Comparison of ENCODE assay signal across 26 cellular contexts in genomic region chr10:55062349-55062748, GRCh38.
A peak's percentile ranks its signal among the peaks of the same experiment; 100 is the strongest.
DNase-seq lines count a peak whose midpoint lies in the region; TF ChIP-seq lines count a peak whose summit lies in the region.
"Had no signal": no experiment of that assay in that cellular context is flagged by ENCODE, and none has a peak within 500 bp of the region (broad histone marks: within the 10 kb centered on the region; RNA-seq: fewer than 3 reads in every experiment).

No MANE protein-coding gene starts in this region.

- peak; percentile 15 for TF ChIP-seq RAD21 in neural cell (conservative IDR thresholded peaks at IDR 0.05)

- H3K9me3 ChIP-seq in neural cell (ENCODE audit: low read length) = no peaks in the 10 kb centered on the region
- H3K9me3 ChIP-seq: A549; BE2C; BLaER1; BLaER1 treated with 17β-estradiol and CSF1 and Interleukin-3, amounts not matched to agents 10 nM and 100 nM; Caco-2 had no signal

- H3K27me3 ChIP-seq in neural cell (ENCODE audit: insufficient read depth, low read depth, low read length) = no peaks in the 10 kb centered on the region
- H3K27me3 ChIP-seq: BE2C; BLaER1; BLaER1 treated with 17β-estradiol and CSF1 and Interleukin-3, amounts not matched to agents 10 nM and 100 nM had no signal

- H3K36me3 ChIP-seq in neural cell (ENCODE audit: insufficient read depth, low read length) = no peaks in the 10 kb centered on the region
- H3K36me3 ChIP-seq: BE2C; BLaER1; BLaER1 treated with 17β-estradiol and CSF1 and Interleukin-3, amounts not matched to agents 10 nM and 100 nM had no signal

- H3K9me2 ChIP-seq in neural cell (ENCODE audit: insufficient read depth, low read length) = no peaks in the 10 kb centered on the region

- no peak overlapping the region for H3K27ac ChIP-seq in neural cell (ENCODE audit: low read length)
- H3K27ac ChIP-seq: 22Rv1; A549; BLaER1; BLaER1 treated with 17β-estradiol and CSF1 and Interleukin-3, amounts not matched to agents 10 nM and 100 nM; C4-2B had no signal

- H3F3A ChIP-seq in neural cell (ENCODE audit: insufficient read depth, low read length, poor library complexity, severe bottlenecking) = no peaks in the 10 kb centered on the region

- H4K20me1 ChIP-seq in neural cell (ENCODE audit: insufficient read depth) = no peaks in the 10 kb centered on the region
- H4K20me1 ChIP-seq: BLaER1; BLaER1 treated with 17β-estradiol and CSF1 and Interleukin-3, amounts not matched to agents 10 nM and 100 nM had no signal

- no peak overlapping the region for H2AFZ ChIP-seq in neural cell (ENCODE audit: low read depth, low read length)

- TF ChIP-seq EP300 in neural cell (conservative IDR thresholded peaks at IDR 0.05; ENCODE audit: poor library complexity, severe bottlenecking) = peak; percentile 93

- no peak overlapping the region for H3K4me2 ChIP-seq in neural cell (ENCODE audit: low read length)
- H3K4me2 ChIP-seq: A549; BLaER1; BLaER1 treated with 17β-estradiol and CSF1 and Interleukin-3, amounts not matched to agents 10 nM and 100 nM had no signal

- no peak overlapping the region for H3K4me3 ChIP-seq in neural cell (ENCODE audit: low read length)
- H3K4me3 ChIP-seq: A549; BLaER1; BLaER1 treated with 17β-estradiol and CSF1 and Interleukin-3, amounts not matched to agents 10 nM and 100 nM had no signal

- no peak overlapping the region for H3K9ac ChIP-seq in neural cell (ENCODE audit: low read length)
- H3K9ac ChIP-seq: BLaER1; BLaER1 treated with 17β-estradiol and CSF1 and Interleukin-3, amounts not matched to agents 10 nM and 100 nM had no signal

- H3K79me2 ChIP-seq in neural cell (replicated peaks; ENCODE audit: insufficient read depth, low read length) = no peaks in the 10 kb centered on the region

- peak; percentile 38 for TF ChIP-seq CTCF in neural cell (IDR thresholded peaks at IDR 0.05; ENCODE audit: poor library complexity, severe bottlenecking)

- no peak for DNase-seq in AML-193 (lab: John Stamatoyannopoulos, UW)
- DNase-seq: 8988T; ACHN; BE2C; C1 segment of cervical spinal cord; Caco-2; Calu3; CD4-positive, alpha-beta memory T cell; CD4-positive, alpha-beta T cell; CD4-positive, CD25-positive, alpha-beta regulatory T cell; CD8-positive, alpha-beta memory T cell; CD8-positive, alpha-beta T cell; COR-L47; DMS 273 treated with DMSO at 0.1 percent for 48 hours; DMS153; DMS53; DMS79; DMS79 treated with DMSO at 0.1 percent for 48 hours; DND-41; EL had no signal

TF ChIP-seq in neural cell, 6 proteins besides CTCF, POLR2A, EP300 and RAD21:
- TF ChIP-seq TAF1 (IDR thresholded peaks at IDR 0.05; ENCODE audit: low read depth) (no peak), POLR2AphosphoS5 (IDR thresholded peaks at IDR 0.05) (peak; percentile 83), REST (IDR thresholded peaks at IDR 0.05; ENCODE audit: borderline replicate concordance) (peak; percentile 91)
